ENCODE assay signal across 8 cellular contexts in the genomic region with DNA sequence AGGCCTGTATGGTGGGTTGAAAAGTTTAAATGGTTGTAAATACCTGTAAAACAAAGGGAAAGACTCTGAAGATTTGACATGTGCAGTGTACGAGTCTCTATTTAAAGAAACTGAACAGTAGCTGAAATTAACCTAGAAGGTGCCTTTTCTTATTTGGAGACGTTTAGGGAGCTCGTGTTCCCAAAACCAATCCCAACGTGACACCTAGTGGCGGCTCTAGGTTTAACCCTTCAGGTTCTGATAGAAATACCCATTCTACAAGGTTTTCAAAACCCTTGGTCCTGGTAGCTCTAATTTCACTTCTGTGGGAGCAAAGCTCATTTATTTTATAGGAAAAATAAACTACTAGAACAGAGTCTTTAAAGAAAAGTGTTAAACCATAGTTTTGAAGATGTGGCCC.
DNase-seq lines count a peak whose midpoint lies in the region; ATAC-seq and TF ChIP-seq lines count a peak whose summit lies in the region.

No MANE protein-coding gene starts in this region.

- no peaks in the 10 kb centered on the region for H3F3A ChIP-seq in neural progenitor cell (ENCODE audit: low read depth)

- ATAC-seq in GM18909 (IDR thresholded peaks at IDR 0.05; ENCODE audit: poor library complexity, unreplicated experiment) (peak; percentile 62), GM21381 (IDR thresholded peaks at IDR 0.05; ENCODE audit: unreplicated experiment) (no peak)

- DNase-seq in BJ (ENCODE audit: low read depth) (no peak), NCI-H1417 (lab: John Stamatoyannopoulos, UW) (peak; percentile 26 to 77 (median 71)), brain microvascular endothelial cell (no peak), neural progenitor cell (ENCODE audit: low spot score) (peak; percentile 77), activated gamma-delta T cell (lab: John Stamatoyannopoulos, UW) (no peak), KG1 (lab: John Stamatoyannopoulos, UW) (no peak)

- H3K9me3 Mint-ChIP-seq in neural progenitor cell = no peaks in the 10 kb centered on the region

- H3K9ac ChIP-seq in neural progenitor cell = no peak overlapping the region

- POLR2A ChIA-PET in BJ (lab: Charles Lee) = no interaction called here

- no peaks in the 10 kb centered on the region for H4K20me1 ChIP-seq in neural progenitor cell (ENCODE audit: low read depth)

- H3K36me3 ChIP-seq in BJ (ENCODE audit: control insufficient read depth, insufficient read depth, low read length) = no peaks in the 10 kb centered on the region
- no peaks in the 10 kb centered on the region for H3K36me3 ChIP-seq in brain microvascular endothelial cell (replicated peaks)
- H3K36me3 ChIP-seq in neural progenitor cell = no peaks in the 10 kb centered on the region

- CTCF ChIA-PET in BJ (lab: Yijun Ruan, JAX) = no interaction called here

- H3K27me3 Mint-ChIP-seq in neural progenitor cell (ENCODE audit: insufficient read depth, low read depth) = no peaks in the 10 kb centered on the region

- H3K4me1 ChIP-seq in neural progenitor cell = peaks cover under 1% of the 10 kb centered on the region

- H3K36me3 Mint-ChIP-seq in neural progenitor cell = peaks cover 1% of the 10 kb centered on the region

- H3K4me2 ChIP-seq in neural progenitor cell = no peak overlapping the region

- H3K4me1 Mint-ChIP-seq in neural progenitor cell = no peaks in the 10 kb centered on the region

- peaks cover 4% of the 10 kb centered on the region for H3K9me3 ChIP-seq in neural progenitor cell (ENCODE audit: low read depth)

- no peak overlapping the region for H3K4me3 ChIP-seq in BJ (ENCODE audit: low read depth, low read length)
- no peak overlapping the region for H3K4me3 ChIP-seq in brain microvascular endothelial cell (ENCODE audit: low read depth, low read length)
- no peak overlapping the region for H3K4me3 ChIP-seq in neural progenitor cell

- H3K27ac Mint-ChIP-seq in neural progenitor cell = no peak overlapping the region

- 0 out of 2 replicates have a peak, but pooled peaks have one; percentile 14 for TF ChIP-seq CTCF in BJ (IDR thresholded peaks at IDR 0.05; ENCODE audit: insufficient read depth, low read depth, low read length)
- TF ChIP-seq CTCF in brain microvascular endothelial cell (IDR thresholded peaks at IDR 0.05; ENCODE audit: low read depth, low read length, missing control alignments) = peak; percentile 60
- TF ChIP-seq CTCF in neural progenitor cell (IDR thresholded peaks at IDR 0.05) = peak; percentile 92

- H3K79me2 ChIP-seq in neural progenitor cell (ENCODE audit: low read depth) = no peaks in the 10 kb centered on the region

- H3K27me3 ChIP-seq in BJ (ENCODE audit: control insufficient read depth, insufficient read depth, low read length) = no peaks in the 10 kb centered on the region
- H3K27me3 ChIP-seq in brain microvascular endothelial cell (replicated peaks) = no peaks in the 10 kb centered on the region
- H3K27me3 ChIP-seq in neural progenitor cell = no peaks in the 10 kb centered on the region

- no peak overlapping the region for H3K4me3 Mint-ChIP-seq in neural progenitor cell

- H2AFZ ChIP-seq in neural progenitor cell (replicated peaks) = no peak overlapping the region

- in situ Hi-C loops in brain microvascular endothelial cell (cut with HindIII; ENCODE audit: low pct_ligation_motif_present, low sequenced_read_pairs) = no loop called here

- no peak overlapping the region for H3K27ac ChIP-seq in brain microvascular endothelial cell
- H3K27ac ChIP-seq in neural progenitor cell = no peak overlapping the region

Comparison
In these comparisons a context has a peak if more than half of its experiments do, and no peak if none do; other contexts are left out.
1. DNase-seq: peak in NCI-H1417 (3 of 3) and neural progenitor cell (single experiment); none in BJ (single experiment), brain microvascular endothelial cell (single experiment), activated gamma-delta T cell (single experiment) and KG1 (single experiment).
2. CTCF ChIP-seq: peak in every context shown above with its lines; median percentile 92 in neural progenitor cell; 60 in brain microvascular endothelial cell; 14 in BJ.